33 cellular contexts compared by ENCODE assay signal in the genomic region with DNA sequence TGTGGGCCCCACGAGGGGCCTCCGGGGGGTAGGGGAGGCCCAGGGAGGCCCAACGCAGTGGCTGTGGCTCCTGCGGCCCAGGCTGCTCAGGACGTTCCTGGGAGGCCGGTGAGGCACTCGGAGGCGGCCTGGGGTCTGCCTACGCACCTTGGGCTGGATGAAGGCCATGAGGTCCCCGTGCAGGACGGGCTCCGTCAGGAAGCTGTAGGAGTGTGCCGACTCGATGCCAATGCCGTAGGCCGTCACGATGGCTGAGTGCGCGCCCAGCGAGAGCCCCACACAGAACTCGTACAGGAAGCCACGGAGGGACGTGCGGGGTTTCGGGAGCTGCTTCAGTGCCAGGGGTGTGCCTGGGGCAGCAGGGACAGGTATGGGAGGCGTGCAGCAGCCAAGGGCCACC. TPM values are rescaled to one million over a fixed set of nuclear protein-coding genes. Genes with fewer than 3 reads are reported as not detected.
"Had no signal": no experiment of that assay in that cellular context is flagged by ENCODE, and none has a peak within 500 bp of the region (broad histone marks: within the 10 kb centered on the region; RNA-seq: fewer than 3 reads in every experiment).

No MANE protein-coding gene starts in this region.

- H3K27me3 ChIP-seq: pancreas, right lobe of liver, testis, upper lobe of right lung, uterus had no signal

- H3K27ac ChIP-seq: pancreas, psoas muscle, right lobe of liver, skin epidermis, spleen, suprapubic skin, testis, tibial artery, transverse colon, upper lobe of right lung, uterus had no signal

- H3K36me3 ChIP-seq: pancreas, right lobe of liver, spleen, suprapubic skin, tibial artery, transverse colon, upper lobe of right lung, uterus had no signal

- H3K9me3 ChIP-seq: pancreas, psoas muscle, right lobe of liver, spleen, suprapubic skin, testis, tibial artery, transverse colon, upper lobe of right lung, uterus had no signal

- H3K4me1 Mint-ChIP-seq: naive B cell; naive thymus-derived CD8-positive, alpha-beta T cell; neural crest cell; stimulated activated naive CD8-positive, alpha-beta T cell treated with anti-CD3 and anti-CD28 coated beads, Interleukin-15, amount 100 ng/mL, for 72 hours had no signal

- H3K9me3 Mint-ChIP-seq: naive B cell; naive thymus-derived CD8-positive, alpha-beta T cell; natural killer cell treated with Interleukin-12 subunit alpha and Interleukin-12 subunit beta and Interleukin-15 and Interleukin-18, amount 100 ng/mL, for 72 hours; nephron progenitor cell; neural crest cell; stimulated activated naive B cell treated with anti-CD40 and anti-IgM and Interleukin-4, amounts not matched to agents 10 μg/mL and 1 μg/mL and 100 μg/mL, for 72 hours; stimulated activated naive CD8-positive, alpha-beta T cell treated with anti-CD3 and anti-CD28 coated beads, Interleukin-15, amount 100 ng/mL, for 72 hours; type B pancreatic cell had no signal

- H3K27ac Mint-ChIP-seq: naive B cell; naive thymus-derived CD8-positive, alpha-beta T cell; natural killer cell treated with Interleukin-12 subunit alpha and Interleukin-12 subunit beta and Interleukin-15 and Interleukin-18, amount 100 ng/mL, for 72 hours; nephron progenitor cell; progenitor cell of endocrine pancreas; stimulated activated naive B cell treated with anti-CD40 and anti-IgM and Interleukin-4, amounts not matched to agents 10 μg/mL and 1 μg/mL and 100 μg/mL, for 72 hours; stimulated activated naive CD8-positive, alpha-beta T cell treated with anti-CD3 and anti-CD28 coated beads, Interleukin-15, amount 100 ng/mL, for 72 hours; type B pancreatic cell had no signal

- ATAC-seq: naive thymus-derived CD8-positive, alpha-beta T cell; natural killer cell treated with Interleukin-12 subunit alpha and Interleukin-12 subunit beta and Interleukin-15 and Interleukin-18, amount 100 ng/mL, for 72 hours; pancreas; psoas muscle; right cardiac atrium; right lobe of liver; stimulated activated naive B cell treated with anti-CD40 and anti-IgM and Interleukin-4, amounts not matched to agents 10 μg/mL and 1 μg/mL and 100 μg/mL, for 72 hours; stimulated activated naive CD8-positive, alpha-beta T cell treated with anti-CD3 and anti-CD28 coated beads, Interleukin-15, amount 100 ng/mL, for 72 hours; upper lobe of right lung had no signal

- H3K4me1 ChIP-seq: uterus had no signal

- H3K27me3 Mint-ChIP-seq: natural killer cell treated with Interleukin-12 subunit alpha and Interleukin-12 subunit beta and Interleukin-15 and Interleukin-18, amount 100 ng/mL, for 72 hours; progenitor cell of endocrine pancreas; stimulated activated naive CD8-positive, alpha-beta T cell treated with anti-CD3 and anti-CD28 coated beads, Interleukin-15, amount 100 ng/mL, for 72 hours; type B pancreatic cell had no signal

- H3K36me3 Mint-ChIP-seq: naive B cell; naive thymus-derived CD8-positive, alpha-beta T cell; natural killer cell treated with Interleukin-12 subunit alpha and Interleukin-12 subunit beta and Interleukin-15 and Interleukin-18, amount 100 ng/mL, for 72 hours; stimulated activated naive B cell treated with anti-CD40 and anti-IgM and Interleukin-4, amounts not matched to agents 10 μg/mL and 1 μg/mL and 100 μg/mL, for 72 hours; type B pancreatic cell had no signal

- H3K4me3 ChIP-seq: pancreas, psoas muscle, right lobe of liver, skin epidermis, smooth muscle cell, spleen, suprapubic skin, testis, tibial artery, transverse colon, upper lobe of right lung, uterus had no signal

- H3K4me2 ChIP-seq: smooth muscle cell had no signal

- H3K4me3 Mint-ChIP-seq: naive thymus-derived CD8-positive, alpha-beta T cell; natural killer cell treated with Interleukin-12 subunit alpha and Interleukin-12 subunit beta and Interleukin-15 and Interleukin-18, amount 100 ng/mL, for 72 hours; nephron progenitor cell; neural crest cell; stimulated activated naive B cell treated with anti-CD40 and anti-IgM and Interleukin-4, amounts not matched to agents 10 μg/mL and 1 μg/mL and 100 μg/mL, for 72 hours; stimulated activated naive CD8-positive, alpha-beta T cell treated with anti-CD3 and anti-CD28 coated beads, Interleukin-15, amount 100 ng/mL, for 72 hours; type B pancreatic cell had no signal

- DNase-seq: naive B cell; naive thymus-derived CD8-positive, alpha-beta T cell; nephron progenitor cell; occipital lobe; pancreas; psoas muscle; right lobe of liver; spleen; stimulated activated CD4-positive, alpha-beta T cell treated with anti-CD3 and anti-CD28 coated beads, Interleukin-12 subunit alpha, Interleukin-12 subunit beta, amount 100 ng/mL, for 4 hours; stimulated activated CD4-positive, alpha-beta T cell treated with anti-CD3 and anti-CD28 coated beads, Interleukin-1b, Interleukin-23, amount 100 ng/mL, for 48 hours; stimulated activated CD4-positive, alpha-beta T cell treated with anti-CD3 and anti-CD28 coated beads, Interleukin-4, amount 100 ng/mL, for 1 hour; stimulated activated CD4-positive, alpha-beta T cell treated with anti-CD3 and anti-CD28 coated beads, Interleukin-4, amount 100 ng/mL, for 4 hours; stimulated activated CD8-positive, alpha-beta memory T cell treated with anti-CD3 and anti-CD28 coated beads, Interleukin-4, amount 100 ng/mL, for 48 hours; stimulated activated naive B cell treated with anti-CD40 and anti-IgM and Interleukin-4, amounts not matched to agents 10 μg/mL and 1 μg/mL and 100 μg/mL, for 72 hours; stimulated activated naive CD4-positive, alpha-beta T cell treated with Interleukin-2 at 50 U/mL for 16 hours; stimulated activated naive CD8-positive, alpha-beta T cell treated with anti-CD3 and anti-CD28 coated beads, Interleukin-15, amount 100 ng/mL, for 72 hours; substantia nigra; testis; tibial artery; transverse colon; upper lobe of right lung; uterus had no signal

RNA-seq across cellular contexts. Expression of gene SBK2, which starts 5.9 kb away (rescaled TPM):
- total RNA-seq: naive thymus-derived CD8-positive, alpha-beta T cell; natural killer cell treated with Interleukin-12 subunit alpha and Interleukin-12 subunit beta and Interleukin-15 and Interleukin-18, amount 100 ng/mL, for 72 hours; neural crest cell; occipital lobe; osteocyte; renal cortical epithelial cell; right lobe of liver; smooth muscle cell; spleen; suprapubic skin; transverse colon; upper lobe of right lung; urinary bladder; uterus had no signal

RNA-seq across cellular contexts. Expression of gene SBK3, which starts 14.3 kb away (rescaled TPM):
- total RNA-seq: naive thymus-derived CD8-positive, alpha-beta T cell; natural killer cell treated with Interleukin-12 subunit alpha and Interleukin-12 subunit beta and Interleukin-15 and Interleukin-18, amount 100 ng/mL, for 72 hours; osteocyte; progenitor cell of endocrine pancreas; renal cortical epithelial cell; smooth muscle cell; spleen; suprapubic skin; transverse colon; urinary bladder had no signal
